8 cellular contexts compared by ENCODE assay signal in genomic region chr5:56783261-56783660, GRCh38.
"Had no signal": no experiment of that assay in that cellular context is flagged by ENCODE, and none has a peak within 500 bp of the region (broad histone marks: within the 10 kb centered on the region; RNA-seq: fewer than 3 reads in every experiment).

No MANE protein-coding gene starts in this region.

- H3K27ac ChIP-seq: GM23248, KMS-11 had no signal

- H3K4me3 ChIP-seq: GM23248, HAP-1 had no signal

- H3K4me2 ChIP-seq: KMS-11 had no signal

- H3K9ac ChIP-seq: GM23248, KMS-11 had no signal

- H3K9me3 ChIP-seq: HAP-1 had no signal

- DNase-seq: GM23248, GOT3, H7, HFFc6, KBM-7 had no signal

- H2AFZ ChIP-seq: GM23248 had no signal

- ATAC-seq: HCT116 had no signal

- H3K36me3 ChIP-seq: HAP-1 had no signal
